Comparison of ENCODE assay signal across 8 cellular contexts in the genomic region with DNA sequence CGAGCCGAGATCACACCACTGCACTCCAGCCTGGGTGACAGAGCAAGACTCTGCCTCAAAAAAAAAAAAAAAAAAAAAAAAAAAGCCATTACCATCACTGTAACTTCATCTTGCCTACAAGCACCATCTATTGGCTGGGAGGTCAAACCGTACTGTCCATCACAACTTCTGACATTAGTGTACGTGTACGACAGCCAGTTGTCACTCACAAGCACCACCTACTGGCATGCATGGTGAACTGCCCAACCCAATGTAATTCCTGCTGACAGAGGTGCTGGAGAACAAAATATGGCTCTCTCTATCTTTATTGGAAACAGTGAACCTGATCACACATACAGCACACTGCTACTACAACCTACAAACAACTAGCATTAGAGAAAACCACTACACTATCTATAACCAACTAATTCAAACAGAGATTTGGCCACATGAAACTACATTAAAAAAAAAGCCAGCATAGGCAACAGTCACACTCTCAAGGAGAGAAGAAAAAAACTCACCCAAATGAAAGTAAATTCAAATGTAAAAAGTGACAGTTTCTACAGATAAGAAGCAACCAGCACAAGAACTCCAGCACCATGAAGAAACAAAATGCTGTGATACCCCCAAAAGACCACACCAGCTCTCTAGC.
DNase-seq lines count a peak whose midpoint lies in the region; ATAC-seq and TF ChIP-seq lines count a peak whose summit lies in the region.

No MANE protein-coding gene starts in this region.

- no CpG with 5 or more reads among the region's 5 CpGs for WGBS in mesendoderm (ENCODE audit: extremely low coverage, insufficient coverage, low lambda C conversion rate)
- 70 to 79% (median 75%) methylated on average over 5 of the region's 5 CpGs for WGBS in ovary, 3 donors
- WGBS in thyroid gland, 2 donors = 60 to 75% methylated on average over 5 of the region's 5 CpGs

- peak; percentile 14 to 20 for DNase-seq in activated T-cell treated with anti-CD3 and anti-CD28 coated beads, Interleukin-2, amount 50 U/mL, for 72 hours
- DNase-seq in activated T-cell treated with anti-CD3 and anti-CD28 coated beads for 4 hours = no peak
- peak; percentile 8 to 34 for DNase-seq in activated CD4-positive, alpha-beta T cell treated with anti-CD3 and anti-CD28 coated beads, Interleukin-2, amount 50 U/mL, for 48 hours
- DNase-seq in mesendoderm = peak; percentile 54
- no peak for DNase-seq in ovary
- DNase-seq in thyroid gland = no peak

- TF ChIP-seq CTCF in ovary (IDR thresholded peaks at IDR 0.05) = no peak
- TF ChIP-seq CTCF in thyroid gland (IDR thresholded peaks at IDR 0.05) = no peak

- no peak overlapping the region for H2AK5ac ChIP-seq in mesendoderm (ENCODE audit: low read length)

- no peaks in the 10 kb centered on the region for H3K9me3 Mint-ChIP-seq in activated T-cell treated with anti-CD3 and anti-CD28 coated beads, Interleukin-2, amount 50 U/mL, for 72 hours

- no peak overlapping the region for H3K56ac ChIP-seq in mesendoderm (ENCODE audit: low read length)

- H2BK120ac ChIP-seq in mesendoderm (ENCODE audit: low read depth, low read length) = no peak overlapping the region

- intact Hi-C loops in ovary (cut with DNase I) = no loop called here
- intact Hi-C loops in thyroid gland (cut with DNase I) = no loop called here

- no peak for TF ChIP-seq EP300 in ovary (IDR thresholded peaks at IDR 0.05)

- H3K4ac ChIP-seq in mesendoderm (ENCODE audit: low read depth, low read length) = no peak overlapping the region

- H3K23ac ChIP-seq in mesendoderm (ENCODE audit: low read length) = no peak overlapping the region

- no peaks in the 10 kb centered on the region for H3K4me1 ChIP-seq in mesendoderm (ENCODE audit: control insufficient read depth, low read depth, low read length)
- no peaks in the 10 kb centered on the region for H3K4me1 ChIP-seq in ovary (ENCODE audit: insufficient read depth)
- no peaks in the 10 kb centered on the region for H3K4me1 ChIP-seq in thyroid gland

- peak; percentile 25 to 55 for ATAC-seq in activated T-cell treated with anti-CD3 and anti-CD28 coated beads, Interleukin-2, amount 50 U/mL, for 72 hours (replicated peaks in 1 of 2)
- ATAC-seq in GM21529 (IDR thresholded peaks at IDR 0.05; ENCODE audit: unreplicated experiment) (peak; percentile 94), HG03575 (IDR thresholded peaks at IDR 0.05; ENCODE audit: extremely low read depth, insufficient number of reproducible peaks, low FRiP score, unreplicated experiment) (peak; percentile 88)

- no peak overlapping the region for H2BK5ac ChIP-seq in mesendoderm (ENCODE audit: low read length)

- TF ChIP-seq POLR2A in ovary (IDR thresholded peaks at IDR 0.05) (no peak), thyroid gland (IDR thresholded peaks at IDR 0.05) (no peak)

- H3K9me3 ChIP-seq in ovary (no peaks in the 10 kb centered on the region), thyroid gland (no peaks in the 10 kb centered on the region)

- H2BK15ac ChIP-seq in mesendoderm (replicated peaks; ENCODE audit: low read depth) = no peak overlapping the region

- H3K36me3 ChIP-seq in mesendoderm (ENCODE audit: control insufficient read depth, insufficient read depth, low read length) (no peaks in the 10 kb centered on the region), ovary (no peaks in the 10 kb centered on the region), thyroid gland (no peaks in the 10 kb centered on the region)

- H3K9ac ChIP-seq in mesendoderm (ENCODE audit: low read length) = no peak overlapping the region

- H3K4me3 ChIP-seq in mesendoderm (ENCODE audit: low read length) = no peak overlapping the region
- no peak overlapping the region for H3K4me3 ChIP-seq in ovary
- H3K4me3 ChIP-seq in thyroid gland (replicated peaks in 1 of 3) = no peak overlapping the region

- H3K79me1 ChIP-seq in mesendoderm (ENCODE audit: low read length) = no peaks in the 10 kb centered on the region

- no peak overlapping the region for H3K27ac ChIP-seq in mesendoderm (ENCODE audit: low read depth, low read length)
- H3K27ac ChIP-seq in ovary = no peak overlapping the region
- H3K27ac ChIP-seq in thyroid gland = no peak overlapping the region

- H3K18ac ChIP-seq in mesendoderm (ENCODE audit: low read length) = no peak overlapping the region

- H3K27me3 Mint-ChIP-seq in activated T-cell treated with anti-CD3 and anti-CD28 coated beads, Interleukin-2, amount 50 U/mL, for 72 hours (ENCODE audit: low read depth) = peaks cover 21% of the 10 kb centered on the region

- H3K79me2 ChIP-seq in mesendoderm (ENCODE audit: control insufficient read depth, insufficient read depth, low read length) = no peaks in the 10 kb centered on the region

- no peak overlapping the region for H3K4me3 Mint-ChIP-seq in activated T-cell treated with anti-CD3 and anti-CD28 coated beads, Interleukin-2, amount 50 U/mL, for 72 hours

- H3K27ac Mint-ChIP-seq in activated T-cell treated with anti-CD3 and anti-CD28 coated beads, Interleukin-2, amount 50 U/mL, for 72 hours = no peak overlapping the region

- H3K36me3 Mint-ChIP-seq in activated T-cell treated with anti-CD3 and anti-CD28 coated beads, Interleukin-2, amount 50 U/mL, for 72 hours (ENCODE audit: insufficient read depth in 2 of 2) = no peaks in the 10 kb centered on the region

- H4K5ac ChIP-seq in mesendoderm (ENCODE audit: low read length) = no peak overlapping the region

- H3K27me3 ChIP-seq in mesendoderm (ENCODE audit: insufficient read depth, low read length, poor library complexity) (no peaks in the 10 kb centered on the region), ovary (no peaks in the 10 kb centered on the region), thyroid gland (no peaks in the 10 kb centered on the region)

- H4K8ac ChIP-seq in mesendoderm (ENCODE audit: low read depth, low read length) = no peak overlapping the region

- H3K4me2 ChIP-seq in mesendoderm (ENCODE audit: low read length) = no peak overlapping the region

- H3K4me1 Mint-ChIP-seq in activated T-cell treated with anti-CD3 and anti-CD28 coated beads, Interleukin-2, amount 50 U/mL, for 72 hours (ENCODE audit: low read depth) = no peaks in the 10 kb centered on the region

Comparison
In these comparisons a context has a peak if more than half of its experiments do, and no peak if none do; other contexts are left out.
1. DNase-seq: peak in activated T-cell treated with anti-CD3 and anti-CD28 coated beads, Interleukin-2, amount 50 U/mL, for 72 hours (2 of 2), activated CD4-positive, alpha-beta T cell treated with anti-CD3 and anti-CD28 coated beads, Interleukin-2, amount 50 U/mL, for 48 hours (2 of 2) and mesendoderm (single experiment); none in activated T-cell treated with anti-CD3 and anti-CD28 coated beads for 4 hours (single experiment), ovary (0 of 5) and thyroid gland (0 of 2).
2. ATAC-seq: peak in every context shown above with its lines; median percentile 94 in GM21529; 88 in HG03575; 40 in activated T-cell treated with anti-CD3 and anti-CD28 coated beads, Interleukin-2, amount 50 U/mL, for 72 hours.